In genomic region chr15:87756072-87756471, GRCh38 we compare ENCODE assay signal across 8 cellular contexts.
"Had no signal": no experiment of that assay in that cellular context is flagged by ENCODE, and none has a peak within 500 bp of the region (broad histone marks: within the 10 kb centered on the region; RNA-seq: fewer than 3 reads in every experiment).

No MANE protein-coding gene starts in this region.

- H3K4me3 ChIP-seq: GM12878 had no signal

- ATAC-seq: GM12878 had no signal

- FAIRE-seq: G401.6, GM12878, GM12891, GM12892, GM18507, GM19239 had no signal

- DNase-seq: GDM1, GF-D8 had no signal
